ENCODE assay signal across 1 cellular context in the genomic region with DNA sequence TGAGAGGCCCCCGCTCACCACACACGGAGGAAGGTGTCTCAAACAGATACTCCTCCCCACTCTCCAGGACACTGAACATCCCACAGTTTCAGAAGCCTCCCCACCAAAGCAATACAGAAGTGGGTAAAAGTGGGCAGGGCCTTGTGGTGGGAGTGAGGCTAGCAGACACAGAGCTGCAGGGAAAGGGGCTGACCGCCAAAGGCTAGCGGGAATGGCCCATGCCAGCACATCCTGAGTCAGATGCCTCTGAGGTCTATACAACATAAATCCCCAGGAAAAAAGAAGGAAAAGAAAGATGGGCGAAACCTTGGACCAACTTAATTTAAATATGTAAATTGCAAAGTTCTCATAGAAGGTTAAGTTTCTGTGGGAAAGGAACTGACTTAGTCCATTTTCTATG.
TF ChIP-seq lines count a peak whose summit lies in the region.

No MANE protein-coding gene starts in this region.

TF ChIP-seq in WTC11, 78 proteins besides CTCF, POLR2A, EP300 and RAD21:
- TF ChIP-seq, protein P1, sequence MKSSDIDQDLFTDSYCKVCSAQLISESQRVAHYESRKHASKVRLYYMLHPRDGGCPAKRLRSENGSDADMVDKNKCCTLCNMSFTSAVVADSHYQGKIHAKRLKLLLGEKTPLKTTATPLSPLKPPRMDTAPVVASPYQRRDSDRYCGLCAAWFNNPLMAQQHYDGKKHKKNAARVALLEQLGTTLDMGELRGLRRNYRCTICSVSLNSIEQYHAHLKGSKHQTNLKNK (CRISPR knock-in tag; IDR thresholded peaks at IDR 0.05) = no peak
- TF ChIP-seq EMX1 (CRISPR knock-in tag; IDR thresholded peaks at IDR 0.05) (no peak), NFATC4 (CRISPR knock-in tag; IDR thresholded peaks at IDR 0.05) (no peak), JUN (CRISPR knock-in tag; IDR thresholded peaks at IDR 0.05) (no peak)
- TF ChIP-seq, protein P2, sequence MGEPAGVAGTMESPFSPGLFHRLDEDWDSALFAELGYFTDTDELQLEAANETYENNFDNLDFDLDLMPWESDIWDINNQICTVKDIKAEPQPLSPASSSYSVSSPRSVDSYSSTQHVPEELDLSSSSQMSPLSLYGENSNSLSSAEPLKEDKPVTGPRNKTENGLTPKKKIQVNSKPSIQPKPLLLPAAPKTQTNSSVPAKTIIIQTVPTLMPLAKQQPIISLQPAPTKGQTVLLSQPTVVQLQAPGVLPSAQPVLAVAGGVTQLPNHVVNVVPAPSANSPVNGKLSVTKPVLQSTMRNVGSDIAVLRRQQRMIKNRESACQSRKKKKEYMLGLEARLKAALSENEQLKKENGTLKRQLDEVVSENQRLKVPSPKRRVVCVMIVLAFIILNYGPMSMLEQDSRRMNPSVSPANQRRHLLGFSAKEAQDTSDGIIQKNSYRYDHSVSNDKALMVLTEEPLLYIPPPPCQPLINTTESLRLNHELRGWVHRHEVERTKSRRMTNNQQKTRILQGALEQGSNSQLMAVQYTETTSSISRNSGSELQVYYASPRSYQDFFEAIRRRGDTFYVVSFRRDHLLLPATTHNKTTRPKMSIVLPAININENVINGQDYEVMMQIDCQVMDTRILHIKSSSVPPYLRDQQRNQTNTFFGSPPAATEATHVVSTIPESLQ (CRISPR knock-in tag; IDR thresholded peaks at IDR 0.05) = no peak
- TF ChIP-seq, protein P3, sequence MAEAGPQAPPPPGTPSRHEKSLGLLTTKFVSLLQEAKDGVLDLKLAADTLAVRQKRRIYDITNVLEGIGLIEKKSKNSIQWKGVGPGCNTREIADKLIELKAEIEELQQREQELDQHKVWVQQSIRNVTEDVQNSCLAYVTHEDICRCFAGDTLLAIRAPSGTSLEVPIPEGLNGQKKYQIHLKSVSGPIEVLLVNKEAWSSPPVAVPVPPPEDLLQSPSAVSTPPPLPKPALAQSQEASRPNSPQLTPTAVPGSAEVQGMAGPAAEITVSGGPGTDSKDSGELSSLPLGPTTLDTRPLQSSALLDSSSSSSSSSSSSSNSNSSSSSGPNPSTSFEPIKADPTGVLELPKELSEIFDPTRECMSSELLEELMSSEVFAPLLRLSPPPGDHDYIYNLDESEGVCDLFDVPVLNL (CRISPR knock-in tag; IDR thresholded peaks at IDR 0.05; ENCODE audit: borderline replicate concordance, low read depth) = no peak
- TF ChIP-seq, protein P4, sequence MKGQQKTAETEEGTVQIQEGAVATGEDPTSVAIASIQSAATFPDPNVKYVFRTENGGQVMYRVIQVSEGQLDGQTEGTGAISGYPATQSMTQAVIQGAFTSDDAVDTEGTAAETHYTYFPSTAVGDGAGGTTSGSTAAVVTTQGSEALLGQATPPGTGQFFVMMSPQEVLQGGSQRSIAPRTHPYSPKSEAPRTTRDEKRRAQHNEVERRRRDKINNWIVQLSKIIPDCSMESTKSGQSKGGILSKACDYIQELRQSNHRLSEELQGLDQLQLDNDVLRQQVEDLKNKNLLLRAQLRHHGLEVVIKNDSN (CRISPR knock-in tag; IDR thresholded peaks at IDR 0.05) = no peak
